ENCODE assay signal across 8 cellular contexts in the genomic region with DNA sequence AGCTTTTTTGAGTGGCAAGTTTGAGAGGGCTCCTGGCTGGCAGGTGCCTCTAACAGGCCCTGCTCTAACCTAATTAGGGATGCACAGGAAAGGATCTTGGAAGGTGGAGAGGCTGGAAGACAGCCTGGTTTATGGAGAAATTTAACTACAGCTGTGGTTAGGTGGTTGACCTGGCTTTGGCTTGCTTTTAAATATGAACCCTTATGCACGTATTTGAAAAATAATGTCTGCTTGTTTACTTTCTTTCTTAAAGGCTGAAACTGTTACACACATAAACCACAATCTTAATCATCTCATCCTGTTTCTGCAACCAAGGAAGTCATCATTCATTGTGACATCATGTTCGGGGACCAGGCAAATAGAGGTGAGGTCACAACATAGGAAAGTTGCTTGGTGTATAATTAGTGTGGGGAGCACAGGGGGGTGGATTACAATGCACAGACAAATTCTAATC. TPM values are rescaled to one million over a fixed set of nuclear protein-coding genes. Genes with fewer than 3 reads are reported as not detected.
A peak's percentile ranks its signal among the peaks of the same experiment; 100 is the strongest.
DNase-seq lines count a peak whose midpoint lies in the region; ATAC-seq and TF ChIP-seq lines count a peak whose summit lies in the region.

No MANE protein-coding gene starts in this region.

- WGBS in transverse colon (ENCODE audit: low coverage in 1 of 2), 2 donors: 30 to 85% methylated on average over 2 of the region's 2 CpGs
- no CpG with 5 or more reads among the region's 2 CpGs for WGBS in trophoblast cell (ENCODE audit: extremely low coverage, insufficient coverage, insufficient read length)

- DNase-seq in GM04503 (ENCODE audit: low read depth): peak; percentile 72
- DNase-seq in NCI-H2107 (lab: John Stamatoyannopoulos, UW): peak; percentile 23
- peak; percentile 46 for DNase-seq in activated T-cell treated with anti-CD3 and anti-CD28 coated beads for 4 hours
- no peak for DNase-seq in left ventricle myocardium inferior
- DNase-seq in transverse colon: no peak
- DNase-seq in trophoblast cell: no peak

- TF ChIP-seq EP300 in transverse colon (IDR thresholded peaks at IDR 0.05; ENCODE audit: low read depth): no peak

- H4K8ac ChIP-seq in trophoblast cell (ENCODE audit: low read depth, low read length): no peak overlapping the region

- H3K9me3 ChIP-seq in left ventricle myocardium inferior (replicated peaks): peaks cover 6% of the 10 kb centered on the region
- no peaks in the 10 kb centered on the region for H3K9me3 ChIP-seq in transverse colon
- H3K9me3 ChIP-seq in trophoblast cell (ENCODE audit: insufficient read depth, low read depth, low read length): no peaks in the 10 kb centered on the region

- in situ Hi-C loops in transverse colon (cut with MboI; ENCODE audit: low pct_ligation_motif_present in 1 of 4, low pct_unique_long_range_greater_than_20kb in 1 of 4, low sequenced_read_pairs in 3 of 4): no loop called here

- H3K79me2 ChIP-seq in trophoblast cell (ENCODE audit: control insufficient read depth, insufficient read depth, low read length, poor library complexity): no peaks in the 10 kb centered on the region

- no peaks in the 10 kb centered on the region for H3K27me3 ChIP-seq in left ventricle myocardium inferior (ENCODE audit: low read depth)
- no peaks in the 10 kb centered on the region for H3K27me3 ChIP-seq in transverse colon
- no peaks in the 10 kb centered on the region for H3K27me3 ChIP-seq in trophoblast cell (ENCODE audit: insufficient read depth, low read length)

- H2BK120ac ChIP-seq in trophoblast cell (ENCODE audit: insufficient read depth, low read length, poor library complexity): no peak overlapping the region

- H3K4me3 ChIP-seq in left ventricle myocardium inferior (no peak overlapping the region), transverse colon (no peak overlapping the region), trophoblast cell (ENCODE audit: low read depth, low read length) (no peak overlapping the region)

- no peak overlapping the region for H3K23ac ChIP-seq in trophoblast cell (ENCODE audit: low read length)

- no peak overlapping the region for H2BK5ac ChIP-seq in trophoblast cell (ENCODE audit: low read depth, low read length, poor library complexity)

- no peak overlapping the region for H3K18ac ChIP-seq in trophoblast cell (ENCODE audit: low read length)

- no peaks in the 10 kb centered on the region for H3K79me1 ChIP-seq in trophoblast cell (ENCODE audit: low read length)

- no peak overlapping the region for H2AK5ac ChIP-seq in trophoblast cell (ENCODE audit: low read length)

- TF ChIP-seq CTCF in left ventricle myocardium inferior (IDR thresholded peaks at IDR 0.05; ENCODE audit: borderline replicate concordance): no peak
- no peak for TF ChIP-seq CTCF in transverse colon (IDR thresholded peaks at IDR 0.05)

- H3K4me1 ChIP-seq in left ventricle myocardium inferior: peaks cover 35% of the 10 kb centered on the region
- H3K4me1 ChIP-seq in transverse colon: peaks cover 0 to 19% (median 3%) of the 10 kb centered on the region in 4 donors
- peaks cover 7 to 12% of the 10 kb centered on the region in 2 experiments for H3K4me1 ChIP-seq in trophoblast cell (ENCODE audit: control insufficient read depth in 1 of 2, insufficient read depth in 2 of 2, low read length in 2 of 2)

- no peak overlapping the region for H3K4ac ChIP-seq in trophoblast cell (ENCODE audit: low read depth, low read length)

- H3K4me2 ChIP-seq in trophoblast cell (ENCODE audit: low read length): no peak overlapping the region

- H3K14ac ChIP-seq in trophoblast cell (ENCODE audit: low read length): no peak overlapping the region

- no peak overlapping the region for H2BK12ac ChIP-seq in trophoblast cell (ENCODE audit: low read length)

- no peak overlapping the region for H4K91ac ChIP-seq in trophoblast cell (ENCODE audit: low read depth, low read length)

- H4K12ac ChIP-seq in trophoblast cell (ENCODE audit: low read depth, low read length): no peak overlapping the region

- H3K27ac ChIP-seq in left ventricle myocardium inferior (replicated peaks) (peak overlapping the region; percentile 5), transverse colon (peak overlapping the region; percentile 45 to 67 (median 52)), trophoblast cell (ENCODE audit: low read depth, low read length) (no peak overlapping the region)

- TF ChIP-seq POLR2A in transverse colon (IDR thresholded peaks at IDR 0.05): no peak

- no peak overlapping the region for H3K9ac ChIP-seq in trophoblast cell (ENCODE audit: low read length)

- intact Hi-C loops in left ventricle myocardium inferior (cut with micrococcal nuclease): no loop called here
- intact Hi-C loops in transverse colon (cut with DNase I; ENCODE audit: low total_unique reads): no loop called here

- H2AFZ ChIP-seq in trophoblast cell (ENCODE audit: insufficient read depth, low read length, poor library complexity): no peak overlapping the region

- ATAC-seq in HG03175 (IDR thresholded peaks at IDR 0.05; ENCODE audit: unreplicated experiment): no peak
- ATAC-seq in HG02571 (IDR thresholded peaks at IDR 0.05; ENCODE audit: unreplicated experiment): no peak

- H3K36me3 ChIP-seq in left ventricle myocardium inferior (peaks cover 52% of the 10 kb centered on the region), transverse colon (peaks cover 0 to 35% (median 16%) of the 10 kb centered on the region in 4 donors), trophoblast cell (ENCODE audit: control insufficient read depth in 1 of 2, insufficient read depth in 2 of 2, low read length in 2 of 2) (peaks cover 16 to 23% of the 10 kb centered on the region in 2 experiments)

RNA-seq across cellular contexts. Expression of a gene that starts 23.1 kb away (rescaled TPM):
- 3.1 TPM for total RNA-seq in left ventricle myocardium inferior
- 1 to 10 TPM; 2.2 to 6.5 (median 6.0) TPM for total RNA-seq in transverse colon
- 11.2 and 11.4 TPM in 2 replicates for polyA plus RNA-seq in trophoblast cell (2013)

RNA-seq across cellular contexts. Expression of a gene that starts 25.4 kb away (rescaled TPM):
- total RNA-seq in left ventricle myocardium inferior: 17.2 TPM
- 100 to 1,000 TPM in 1 of 4 donors, 10 to 100 TPM in 3; 43.5 to 134 (median 60.5) TPM for total RNA-seq in transverse colon
- 18.5 and 19.8 TPM in 2 replicates for polyA plus RNA-seq in trophoblast cell (2013)

RNA-seq across cellular contexts. Expression of a gene that starts 28.4 kb away (rescaled TPM):
- total RNA-seq in left ventricle myocardium inferior (84.2 TPM), transverse colon (10 to 100 TPM; 35.8 to 95.8 (median 46.5) TPM)
- 54.6 and 58.2 TPM in 2 replicates for polyA plus RNA-seq in trophoblast cell (2013)

Comparison
In these comparisons a context has a peak if more than half of its experiments do, and no peak if none do; other contexts are left out.
1. DNase-seq: peak in GM04503 (single experiment), NCI-H2107 (single experiment) and activated T-cell treated with anti-CD3 and anti-CD28 coated beads for 4 hours (single experiment); none in left ventricle myocardium inferior (single experiment), transverse colon (single experiment) and trophoblast cell (0 of 2).